8 cellular contexts compared by ENCODE assay signal in the genomic region with DNA sequence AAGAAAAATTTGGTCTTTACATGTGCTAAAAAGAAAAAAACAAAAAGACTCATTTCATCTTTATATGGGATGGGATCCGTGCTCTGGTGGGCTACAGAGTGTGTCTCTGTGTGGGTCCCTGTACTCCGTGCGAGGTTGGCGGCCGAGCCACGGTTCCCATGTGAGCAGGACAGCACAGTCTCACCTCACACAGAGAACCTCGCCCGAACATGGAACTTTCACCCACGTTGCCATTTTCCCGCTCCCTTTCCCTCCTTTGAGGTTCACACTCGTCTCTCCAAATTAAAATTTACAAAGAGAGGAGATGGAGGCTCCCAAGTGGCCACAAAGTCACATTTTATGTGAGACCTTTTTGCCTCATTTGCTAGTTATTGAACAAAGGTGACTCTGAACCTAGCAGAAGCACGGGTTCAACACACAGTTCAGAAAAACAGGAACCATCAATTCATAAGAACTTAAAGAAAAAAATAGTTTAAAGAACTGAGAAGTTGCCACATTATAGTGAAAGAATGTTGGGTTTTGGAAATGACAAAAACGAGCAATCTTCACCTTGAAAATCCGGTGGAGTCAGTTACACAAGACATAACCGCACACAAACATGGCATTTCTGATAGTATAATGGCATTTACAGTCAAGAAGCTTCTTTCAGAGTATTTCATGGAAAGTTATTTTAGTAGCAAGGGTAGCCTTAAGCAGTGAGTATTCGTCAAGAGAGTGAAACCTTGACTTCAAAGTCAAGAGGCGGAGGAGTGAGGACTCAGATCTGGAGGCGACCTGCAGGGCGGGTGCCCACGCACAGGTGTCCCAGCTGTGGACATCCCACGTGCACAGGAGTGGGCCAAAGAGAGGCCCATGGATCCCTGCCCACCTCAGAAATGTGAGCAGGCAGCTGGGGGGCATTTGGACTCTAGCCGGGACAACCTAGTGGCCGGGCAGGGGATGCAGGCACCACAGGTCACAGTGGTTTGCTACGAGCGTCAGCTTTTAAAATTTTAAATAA.
DNase-seq lines count a peak whose midpoint lies in the region; ATAC-seq and TF ChIP-seq lines count a peak whose summit lies in the region.
"Not testable (repeated sequence)": the region's sequence is repeated elsewhere in the genome, so short reads cannot be mapped to it uniquely, and the experiment has no call there.

No MANE protein-coding gene starts in this region.

- not testable (repeated sequence) for H3K9me3 Mint-ChIP-seq in activated CD4-positive, alpha-beta T cell treated with anti-CD3 and anti-CD28 coated beads, Interleukin-2, amount 10 ng/mL, durations not matched to agents 24 days and 14 days; activated naive CD4-positive, alpha-beta T cell treated with anti-CD3 and anti-CD28 coated beads, Interleukin-2, amount 50 U/mL, for 24 hours; stimulated activated effector memory CD8-positive, alpha-beta T cell treated with anti-CD3 and anti-CD28 coated beads, Interleukin-12 subunit alpha, Interleukin-12 subunit beta, amount 100 ng/mL, for 72 hours

- H3K27ac Mint-ChIP-seq in activated CD4-positive, alpha-beta T cell treated with anti-CD3 and anti-CD28 coated beads, Interleukin-2, amount 10 ng/mL, durations not matched to agents 24 days and 14 days: peak overlapping the region; percentile 98
- H3K27ac Mint-ChIP-seq in activated naive CD4-positive, alpha-beta T cell treated with anti-CD3 and anti-CD28 coated beads, Interleukin-2, amount 50 U/mL, for 24 hours: peak overlapping the region; percentile 97
- peak overlapping the region; percentile 95 for H3K27ac Mint-ChIP-seq in stimulated activated effector memory CD8-positive, alpha-beta T cell treated with anti-CD3 and anti-CD28 coated beads, Interleukin-12 subunit alpha, Interleukin-12 subunit beta, amount 100 ng/mL, for 72 hours

- intact Hi-C loops in activated CD4-positive, alpha-beta T cell treated with anti-CD3 and anti-CD28 coated beads, Interleukin-2, amount 10 ng/mL, durations not matched to agents 24 days and 14 days (cut with micrococcal nuclease); mucosa of descending colon (cut with DNase I, micrococcal nuclease): not testable (repeated sequence)

- DNase-seq in activated CD4-positive, alpha-beta T cell treated with anti-CD3 and anti-CD28 coated beads, Interleukin-2, amount 10 ng/mL, durations not matched to agents 24 days and 14 days: peak; percentile 73
- not testable (repeated sequence) for DNase-seq in mucosa of descending colon
- DNase-seq in stimulated activated effector memory CD8-positive, alpha-beta T cell treated with anti-CD3 and anti-CD28 coated beads, Interleukin-12 subunit alpha, Interleukin-12 subunit beta, amount 100 ng/mL, for 72 hours (ENCODE audit: low spot score in 2 of 2): peak in 1 of 2 donors; percentile 75

- H3K27me3 Mint-ChIP-seq in activated CD4-positive, alpha-beta T cell treated with anti-CD3 and anti-CD28 coated beads, Interleukin-2, amount 10 ng/mL, durations not matched to agents 24 days and 14 days; activated naive CD4-positive, alpha-beta T cell treated with anti-CD3 and anti-CD28 coated beads, Interleukin-2, amount 50 U/mL, for 24 hours: not testable (repeated sequence)

- peak overlapping the region; percentile 82 for H3K4me3 Mint-ChIP-seq in activated CD4-positive, alpha-beta T cell treated with anti-CD3 and anti-CD28 coated beads, Interleukin-2, amount 10 ng/mL, durations not matched to agents 24 days and 14 days
- peak overlapping the region; percentile 83 for H3K4me3 Mint-ChIP-seq in activated naive CD4-positive, alpha-beta T cell treated with anti-CD3 and anti-CD28 coated beads, Interleukin-2, amount 50 U/mL, for 24 hours
- H3K4me3 Mint-ChIP-seq in stimulated activated effector memory CD8-positive, alpha-beta T cell treated with anti-CD3 and anti-CD28 coated beads, Interleukin-12 subunit alpha, Interleukin-12 subunit beta, amount 100 ng/mL, for 72 hours: peak overlapping the region; percentile 76

- peaks cover 15% of the 10 kb centered on the region for H3K36me3 Mint-ChIP-seq in activated CD4-positive, alpha-beta T cell treated with anti-CD3 and anti-CD28 coated beads, Interleukin-2, amount 10 ng/mL, durations not matched to agents 24 days and 14 days (ENCODE audit: low read depth)
- peaks cover 13% of the 10 kb centered on the region for H3K36me3 Mint-ChIP-seq in activated naive CD4-positive, alpha-beta T cell treated with anti-CD3 and anti-CD28 coated beads, Interleukin-2, amount 50 U/mL, for 24 hours
- H3K36me3 Mint-ChIP-seq in stimulated activated effector memory CD8-positive, alpha-beta T cell treated with anti-CD3 and anti-CD28 coated beads, Interleukin-12 subunit alpha, Interleukin-12 subunit beta, amount 100 ng/mL, for 72 hours: peaks cover 27% of the 10 kb centered on the region

- peak; percentile 27 for TF ChIP-seq CTCF in GM12873 (IDR thresholded peaks at IDR 0.05; ENCODE audit: insufficient read depth, low read depth, low read length, missing control alignments)
- not testable (repeated sequence) for TF ChIP-seq CTCF in mucosa of descending colon (IDR thresholded peaks at IDR 0.05)

- not testable (repeated sequence) for H3K4me3 ChIP-seq in mucosa of descending colon

- not testable (repeated sequence) for H3K4me1 ChIP-seq in mucosa of descending colon (ENCODE audit: low read depth)

- not testable (repeated sequence) for H3K36me3 ChIP-seq in mucosa of descending colon (ENCODE audit: low read depth)

- not testable (repeated sequence) for H3K9me3 ChIP-seq in mucosa of descending colon

- peak; percentile 44 for ATAC-seq in GM19328 (IDR thresholded peaks at IDR 0.05; ENCODE audit: unreplicated experiment)
- ATAC-seq in HG02623 (IDR thresholded peaks at IDR 0.05; ENCODE audit: unreplicated experiment): peak; percentile 30
- peak; percentile 38 for ATAC-seq in HG03442 (IDR thresholded peaks at IDR 0.05; ENCODE audit: unreplicated experiment)
- peak; percentile 6 for ATAC-seq in mucosa of descending colon
- ATAC-seq in stimulated activated effector memory CD8-positive, alpha-beta T cell treated with anti-CD3 and anti-CD28 coated beads, Interleukin-12 subunit alpha, Interleukin-12 subunit beta, amount 100 ng/mL, for 72 hours: peak; percentile 39

- peaks cover 27% of the 10 kb centered on the region for H3K4me1 Mint-ChIP-seq in activated CD4-positive, alpha-beta T cell treated with anti-CD3 and anti-CD28 coated beads, Interleukin-2, amount 10 ng/mL, durations not matched to agents 24 days and 14 days
- H3K4me1 Mint-ChIP-seq in activated naive CD4-positive, alpha-beta T cell treated with anti-CD3 and anti-CD28 coated beads, Interleukin-2, amount 50 U/mL, for 24 hours: peaks cover 40% of the 10 kb centered on the region
- H3K4me1 Mint-ChIP-seq in stimulated activated effector memory CD8-positive, alpha-beta T cell treated with anti-CD3 and anti-CD28 coated beads, Interleukin-12 subunit alpha, Interleukin-12 subunit beta, amount 100 ng/mL, for 72 hours: peaks cover 21% of the 10 kb centered on the region
